In the genomic region with DNA sequence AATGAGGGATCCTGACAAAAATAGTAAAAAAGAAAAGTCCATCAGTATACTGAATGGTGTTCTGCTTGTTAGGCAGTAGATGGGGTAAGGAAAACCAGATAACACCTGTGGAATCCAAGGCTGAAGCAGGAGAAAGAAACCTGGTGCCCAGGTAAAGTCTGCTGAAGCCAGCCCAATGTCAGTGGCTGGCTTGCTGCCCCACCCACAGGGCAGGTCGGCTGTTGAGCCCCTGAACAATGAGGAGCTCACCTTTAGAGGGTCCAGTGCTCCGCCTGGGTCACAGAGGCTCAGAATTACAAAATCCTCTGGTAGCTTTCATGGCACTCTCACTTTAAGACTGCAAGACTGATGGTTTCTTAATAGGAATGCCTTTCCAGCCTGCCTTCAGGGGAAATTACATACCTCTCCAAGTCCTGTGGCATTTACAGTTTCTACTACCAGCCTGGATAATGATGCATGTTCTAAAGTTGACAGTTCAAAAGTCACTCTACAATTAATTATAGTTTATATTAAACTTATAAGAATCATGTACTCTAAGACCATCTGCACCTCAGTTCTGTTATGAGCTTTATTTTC, we compare ENCODE assay signal across 1 cellular context.
TF ChIP-seq lines count a peak whose summit lies in the region.

No MANE protein-coding gene starts in this region.

TF ChIP-seq in WTC11, 78 proteins besides CTCF, POLR2A, EP300 and RAD21 (continued from another document):
- TF ChIP-seq, protein P1, sequence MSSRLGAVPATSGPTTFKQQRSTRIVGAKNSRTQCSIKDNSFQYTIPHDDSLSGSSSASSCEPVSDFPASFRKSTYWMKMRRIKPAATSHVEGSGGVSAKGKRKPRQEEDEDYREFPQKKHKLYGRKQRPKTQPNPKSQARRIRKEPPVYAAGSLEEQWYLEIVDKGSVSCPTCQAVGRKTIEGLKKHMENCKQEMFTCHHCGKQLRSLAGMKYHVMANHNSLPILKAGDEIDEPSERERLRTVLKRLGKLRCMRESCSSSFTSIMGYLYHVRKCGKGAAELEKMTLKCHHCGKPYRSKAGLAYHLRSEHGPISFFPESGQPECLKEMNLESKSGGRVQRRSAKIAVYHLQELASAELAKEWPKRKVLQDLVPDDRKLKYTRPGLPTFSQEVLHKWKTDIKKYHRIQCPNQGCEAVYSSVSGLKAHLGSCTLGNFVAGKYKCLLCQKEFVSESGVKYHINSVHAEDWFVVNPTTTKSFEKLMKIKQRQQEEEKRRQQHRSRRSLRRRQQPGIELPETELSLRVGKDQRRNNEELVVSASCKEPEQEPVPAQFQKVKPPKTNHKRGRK (CRISPR knock-in tag; IDR thresholded peaks at IDR 0.05; ENCODE audit: borderline replicate concordance): no peak
- no peak for TF ChIP-seq NFYB (CRISPR knock-in tag; conservative IDR thresholded peaks at IDR 0.05; ENCODE audit: low read depth)
- TF ChIP-seq, protein P2, sequence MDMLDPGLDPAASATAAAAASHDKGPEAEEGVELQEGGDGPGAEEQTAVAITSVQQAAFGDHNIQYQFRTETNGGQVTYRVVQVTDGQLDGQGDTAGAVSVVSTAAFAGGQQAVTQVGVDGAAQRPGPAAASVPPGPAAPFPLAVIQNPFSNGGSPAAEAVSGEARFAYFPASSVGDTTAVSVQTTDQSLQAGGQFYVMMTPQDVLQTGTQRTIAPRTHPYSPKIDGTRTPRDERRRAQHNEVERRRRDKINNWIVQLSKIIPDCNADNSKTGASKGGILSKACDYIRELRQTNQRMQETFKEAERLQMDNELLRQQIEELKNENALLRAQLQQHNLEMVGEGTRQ (CRISPR knock-in tag; IDR thresholded peaks at IDR 0.05): no peak
- TF ChIP-seq ZNF423 (CRISPR knock-in tag; IDR thresholded peaks at IDR 0.05): no peak
- TF ChIP-seq OVOL2 (CRISPR knock-in tag; IDR thresholded peaks at IDR 0.05; ENCODE audit: borderline replicate concordance): no peak
